ENCODE assay signal across 20 cellular contexts in the genomic region with DNA sequence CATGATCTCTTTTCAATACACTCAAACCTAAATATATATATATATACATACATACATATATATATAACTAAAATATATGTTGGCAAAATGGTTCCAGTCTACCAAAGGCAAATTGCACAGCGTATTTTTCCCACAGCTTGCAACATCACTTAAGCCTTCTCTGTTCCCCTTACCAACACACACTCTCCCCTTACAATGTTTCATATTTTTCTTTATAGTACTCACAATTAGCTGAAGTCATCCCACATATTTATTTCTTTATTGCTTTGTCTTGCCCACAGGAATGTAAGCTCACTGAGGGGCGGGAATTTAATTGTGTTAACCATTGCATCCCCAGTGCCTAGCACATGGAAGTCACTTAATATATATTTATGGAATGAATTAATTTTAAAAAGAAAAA.
DNase-seq lines count a peak whose midpoint lies in the region; ATAC-seq and TF ChIP-seq lines count a peak whose summit lies in the region.
"Had no signal": no experiment of that assay in that cellular context is flagged by ENCODE, and none has a peak within 500 bp of the region (broad histone marks: within the 10 kb centered on the region; RNA-seq: fewer than 3 reads in every experiment).

No MANE protein-coding gene starts in this region.

- no peaks in the 10 kb centered on the region for H3K36me3 ChIP-seq in thyroid gland

- no peak for TF ChIP-seq CTCF in thyroid gland (IDR thresholded peaks at IDR 0.05)

- H3K4me1 ChIP-seq in thyroid gland = no peaks in the 10 kb centered on the region
- H3K4me1 ChIP-seq: A549 had no signal

- no peak overlapping the region for H3K4me3 ChIP-seq in thyroid gland (replicated peaks in 1 of 3)
- H3K4me3 ChIP-seq: A549, PC-9 had no signal

- no peak for TF ChIP-seq POLR2A in thyroid gland (IDR thresholded peaks at IDR 0.05)

- no peaks in the 10 kb centered on the region for H3K9me3 ChIP-seq in thyroid gland
- H3K9me3 ChIP-seq: SK-N-SH had no signal

- intact Hi-C loops in thyroid gland (cut with DNase I) = no loop called here

- no peak for ATAC-seq in HG03521 (IDR thresholded peaks at IDR 0.05; ENCODE audit: unreplicated experiment)
- no peak for ATAC-seq in HG02610 (IDR thresholded peaks at IDR 0.05; ENCODE audit: unreplicated experiment)
- ATAC-seq: A549 had no signal

- H3K27ac ChIP-seq in thyroid gland = no peak overlapping the region
- H3K27ac ChIP-seq: A549, HL-60, PC-9 had no signal

- DNase-seq in Daoy (ENCODE audit: low read depth) (peak; percentile 14), M059J (ENCODE audit: low read depth) (peak; percentile 30), dermis blood vessel endothelial cell (peak; percentile 4), kidney glomerular epithelial cell (lab: John Stamatoyannopoulos, UW) (peak; percentile 17), NCI-H2107 (lab: John Stamatoyannopoulos, UW) (no peak), thyroid gland (no peak)
- DNase-seq: CD4-positive, alpha-beta memory T cell; DND-41; H9; KBM-7; NCI-H1092; NCI-H1694; NCI-H446 treated with DMSO at 0.1 percent for 48 hours; NCI-H774; PC-9; SK-N-SH had no signal

- H3K27me3 ChIP-seq in thyroid gland = no peaks in the 10 kb centered on the region

- WGBS in thyroid gland, 2 donors = 86 to 97% methylated on average over 2 of the region's 2 CpGs

Comparison
In these comparisons a context has a peak if more than half of its experiments do, and no peak if none do; other contexts are left out.
1. DNase-seq: peak in Daoy (single experiment), M059J (single experiment), dermis blood vessel endothelial cell (single experiment) and kidney glomerular epithelial cell (single experiment); none in NCI-H2107 (single experiment) and thyroid gland (0 of 2).